8 cellular contexts compared by ENCODE assay signal in genomic region chr19:1837625-1838105, GRCh38. TPM values are rescaled to one million over a fixed set of nuclear protein-coding genes. Genes with fewer than 3 reads are reported as not detected.
DNase-seq lines count a peak whose midpoint lies in the region; ATAC-seq and TF ChIP-seq lines count a peak whose summit lies in the region.

No MANE protein-coding gene starts in this region.

- no peaks in the 10 kb centered on the region for H3K27me3 Mint-ChIP-seq in activated CD8-positive, alpha-beta T cell treated with anti-CD3 and anti-CD28 coated beads for 36 hours

- 0 out of 2 replicates have a peak, but pooled peaks cover 6% of the 10 kb centered on the region for H3K36me3 ChIP-seq in HUES48 (ENCODE audit: control insufficient read depth, insufficient read depth, low read length)

- peak overlapping the region; percentile 47 for H3K27ac ChIP-seq in HUES48 (ENCODE audit: low read depth, low read length)

- peak overlapping the region; percentile 8; the same call in 1 of the 2 replicates for H3K9ac ChIP-seq in HUES48 (ENCODE audit: low read depth, low read length)

- H3K4me1 ChIP-seq in HUES48 (ENCODE audit: control insufficient read depth, insufficient read depth, low read length), result no peaks in the 10 kb centered on the region

- peaks cover 2% of the 10 kb centered on the region for H3K36me3 Mint-ChIP-seq in activated CD8-positive, alpha-beta T cell treated with anti-CD3 and anti-CD28 coated beads for 36 hours (ENCODE audit: low read depth)

- no peak overlapping the region for H3K4me3 Mint-ChIP-seq in activated CD8-positive, alpha-beta T cell treated with anti-CD3 and anti-CD28 coated beads for 36 hours

- peak; percentile 94 for TF ChIP-seq CTCF in activated CD8-positive, alpha-beta T cell treated with anti-CD3 and anti-CD28 coated beads for 36 hours (IDR thresholded peaks at IDR 0.05)
- peak in 2 of 3 donors; percentile 35 to 52 for TF ChIP-seq CTCF in omental fat pad (IDR thresholded peaks at IDR 0.05)

- POLR2A ChIA-PET in activated CD8-positive, alpha-beta T cell treated with anti-CD3 and anti-CD28 coated beads for 36 hours (lab: Charles Lee), result interaction anchor here (1.0 to 3.7 kb wide), 3 partner anchors 9 to 21 kb away, joined by 3 to 16 read pairs (median 3); no protein-coding TSS in a partner anchor

- ATAC-seq in activated CD8-positive, alpha-beta T cell treated with anti-CD3 and anti-CD28 coated beads for 36 hours, result peak; percentile 95
- ATAC-seq in omental fat pad (ENCODE audit: low FRiP score) (no peak), GM21367 (IDR thresholded peaks at IDR 0.05; ENCODE audit: unreplicated experiment) (no peak), GM18858 (IDR thresholded peaks at IDR 0.05; ENCODE audit: unreplicated experiment) (no peak)

- no peaks in the 10 kb centered on the region for H3K9me3 Mint-ChIP-seq in activated CD8-positive, alpha-beta T cell treated with anti-CD3 and anti-CD28 coated beads for 36 hours

- H3K4me1 Mint-ChIP-seq in activated CD8-positive, alpha-beta T cell treated with anti-CD3 and anti-CD28 coated beads for 36 hours (ENCODE audit: low read depth), result peaks cover 26% of the 10 kb centered on the region

- intact Hi-C loops in activated CD8-positive, alpha-beta T cell treated with anti-CD3 and anti-CD28 coated beads for 36 hours (cut with micrococcal nuclease), result no loop called here

- H3K9me3 ChIP-seq in HUES48 (ENCODE audit: control insufficient read depth, insufficient read depth, low read length), result no peaks in the 10 kb centered on the region

- DNase-seq in CD1c-positive myeloid dendritic cell (ENCODE audit: extremely low spot score) (peak; percentile 53), epidermal melanocyte (ENCODE audit: insufficient read length, low spot score) (peak; percentile 94), omental fat pad (ENCODE audit: low spot score) (no peak), NCI-H2171 treated with DMSO at 0.1 percent for 48 hours (lab: John Stamatoyannopoulos, UW) (no peak)
- DNase-seq in activated CD8-positive, alpha-beta T cell treated with anti-CD3 and anti-CD28 coated beads for 36 hours, result peak; percentile 71

- H3K4me3 ChIP-seq in HUES48 (ENCODE audit: low read depth, low read length), result no peak overlapping the region

- no peaks in the 10 kb centered on the region for H3K27me3 ChIP-seq in HUES48 (ENCODE audit: control insufficient read depth, insufficient read depth, low read length)

- H3K27ac Mint-ChIP-seq in activated CD8-positive, alpha-beta T cell treated with anti-CD3 and anti-CD28 coated beads for 36 hours, result no peak overlapping the region

- CTCF ChIA-PET in activated CD8-positive, alpha-beta T cell treated with anti-CD3 and anti-CD28 coated beads for 36 hours (lab: Charles Lee), result interaction anchor here (0.8 to 3.8 kb wide), 13 partner anchors 9 to 424 kb away, joined by 3 to 57 read pairs (median 5); no protein-coding TSS in a partner anchor

RNA-seq across cellular contexts. Expression of gene REXO1, which starts 10.6 kb away (rescaled TPM):
- total RNA-seq in activated CD8-positive, alpha-beta T cell treated with anti-CD3 and anti-CD28 coated beads for 36 hours, result 10 to 100 TPM; 43.4 to 46.8 TPM
- total RNA-seq in omental fat pad, result 10 to 100 TPM; 17.0 to 31.3 (median 19.6) TPM

RNA-seq across cellular contexts. Expression of gene ATP8B3, which starts 25.6 kb away (rescaled TPM):
- 1 to 10 TPM; 5.8 to 8.2 TPM for total RNA-seq in activated CD8-positive, alpha-beta T cell treated with anti-CD3 and anti-CD28 coated beads for 36 hours
- 1 to 10 TPM in 3 of 4 donors, under 1 TPM in 1; 0.88 to 2.4 (median 1.9) TPM for total RNA-seq in omental fat pad

RNA-seq across cellular contexts. Expression of gene KLF16, which starts 25.7 kb away (rescaled TPM):
- total RNA-seq in activated CD8-positive, alpha-beta T cell treated with anti-CD3 and anti-CD28 coated beads for 36 hours, result 10 to 100 TPM; 25.6 to 27.7 TPM
- total RNA-seq in omental fat pad, result 10 to 100 TPM in 1 of 4 donors, 1 to 10 TPM in 3; 4.0 to 19.5 (median 6.7) TPM

RNA-seq across cellular contexts. Expression of gene ABHD17A, which starts 47.6 kb away (rescaled TPM):
- total RNA-seq in activated CD8-positive, alpha-beta T cell treated with anti-CD3 and anti-CD28 coated beads for 36 hours, result 100 to 1,000 TPM; 112 to 113 TPM
- 100 to 1,000 TPM in 1 of 4 donors, 10 to 100 TPM in 3; 70.1 to 117 (median 87.8) TPM for total RNA-seq in omental fat pad

Comparison
In these comparisons a context has a peak if more than half of its experiments do, and no peak if none do; other contexts are left out.
1. DNase-seq: peak in CD1c-positive myeloid dendritic cell (single experiment), activated CD8-positive, alpha-beta T cell treated with anti-CD3 and anti-CD28 coated beads for 36 hours (single experiment) and epidermal melanocyte (single experiment); none in omental fat pad (single experiment) and NCI-H2171 treated with DMSO at 0.1 percent for 48 hours (single experiment).